Comparison of ENCODE assay signal across 8 cellular contexts in the genomic region with DNA sequence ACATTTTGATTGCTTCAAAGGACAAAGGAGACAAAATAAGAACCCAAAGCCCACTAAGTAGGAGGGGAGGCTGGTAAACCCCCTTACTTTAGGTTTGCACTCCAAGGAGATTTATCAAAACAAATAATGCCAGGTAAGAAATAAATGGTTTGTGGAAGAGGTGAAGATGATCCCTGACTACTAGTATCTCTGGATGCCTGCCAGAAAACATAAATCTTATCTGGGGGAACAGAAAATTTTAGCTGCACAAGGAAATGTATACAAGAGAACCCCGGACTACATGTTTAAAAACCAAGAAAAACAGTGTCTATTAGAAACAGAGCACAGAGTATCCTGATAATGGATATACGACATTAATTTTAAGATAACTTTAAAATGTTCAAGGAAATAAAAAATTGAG.
"Had no signal": no experiment of that assay in that cellular context is flagged by ENCODE, and none has a peak within 500 bp of the region (broad histone marks: within the 10 kb centered on the region; RNA-seq: fewer than 3 reads in every experiment).

No MANE protein-coding gene starts in this region.

- FAIRE-seq: G401.6, GM12878, GM12891, GM12892, GM18507, GM19239 had no signal

- ATAC-seq: GM12878 had no signal

- DNase-seq: GDM1, GF-D8 had no signal

- H3K4me3 ChIP-seq: GM12878 had no signal
